ENCODE assay signal across 23 cellular contexts in genomic region chr3:141942006-141942405, GRCh38.
DNase-seq lines count a peak whose midpoint lies in the region; ATAC-seq, FAIRE-seq and TF ChIP-seq lines count a peak whose summit lies in the region.
"Had no signal": no experiment of that assay in that cellular context is flagged by ENCODE, and none has a peak within 500 bp of the region (broad histone marks: within the 10 kb centered on the region; RNA-seq: fewer than 3 reads in every experiment).

No MANE protein-coding gene starts in this region.

- TF ChIP-seq EP300 in transverse colon (IDR thresholded peaks at IDR 0.05; ENCODE audit: low read depth) = no peak

- peaks cover 0 to 4% (median 0%) of the 10 kb centered on the region in 5 experiments for H3K9me3 Mint-ChIP-seq in brain
- H3K9me3 Mint-ChIP-seq: H9 had no signal

- in situ Hi-C loops in transverse colon (cut with MboI; ENCODE audit: low pct_ligation_motif_present in 1 of 4, low pct_unique_long_range_greater_than_20kb in 1 of 4, low sequenced_read_pairs in 3 of 4) = no loop called here

- BruUV-seq in PC-9 (replicated peaks; lab: Mats Ljungman, UMichigan) = no TSS peak

- H4K20me1 ChIP-seq in PC-9 (ENCODE audit: insufficient read depth) = no peaks in the 10 kb centered on the region

- H3K27me3 Mint-ChIP-seq in brain = no peaks in the 10 kb centered on the region

- H3K27ac ChIP-seq in PC-9 (peak overlapping the region; percentile 88), transverse colon (peak overlapping the region in 3 of 4 donors; percentile 78 to 80 (median 80)), kidney (ENCODE audit: low read depth in 2 of 2, low read length in 2 of 2) (no peak overlapping the region), left lung (no peak overlapping the region)
- H3K27ac ChIP-seq: GM23248 had no signal

- intact Hi-C loops in PC-9 (cut with micrococcal nuclease; ENCODE audit: unreplicated experiment) (no loop called here), mucosa of descending colon (cut with DNase I, micrococcal nuclease) (no loop called here), transverse colon (cut with DNase I; ENCODE audit: low total_unique reads) (no loop called here), kidney (cut with DNase I) (no loop called here), posterior vena cava (cut with DNase I) (no loop called here), left lung (cut with DNase I) (no loop called here)

- CTCF ChIA-PET in PC-9 (lab: Charles Lee) = no interaction called here

- 73 to 76% methylated on average over 2 to 8 of the region's 8 CpGs for WGBS in transverse colon (ENCODE audit: low coverage in 1 of 2), 2 donors

- H2AFZ ChIP-seq in PC-9 = no peak overlapping the region
- H2AFZ ChIP-seq: GM23248 had no signal

- FAIRE-seq in kidney (lab: Jason Lieb, UNC) = no peak
- FAIRE-seq: D721Med, GM18507 had no signal

- H3K9me3 ChIP-seq in PC-9 (ENCODE audit: insufficient read depth, low read depth) = no peaks in the 10 kb centered on the region; the same call in 1 of the 2 replicates
- no peaks in the 10 kb centered on the region for H3K9me3 ChIP-seq in mucosa of descending colon
- H3K9me3 ChIP-seq in transverse colon = no peaks in the 10 kb centered on the region
- H3K9me3 ChIP-seq in kidney (ENCODE audit: control insufficient read depth in 1 of 2, low read length in 2 of 2) = no peaks in the 10 kb centered on the region
- no peaks in the 10 kb centered on the region for H3K9me3 ChIP-seq in left lung
- H3K9me3 ChIP-seq: BE2C, SK-N-SH had no signal

- H3K9me2 ChIP-seq in PC-9 (ENCODE audit: insufficient read depth) = no peaks in the 10 kb centered on the region
- H3K9me2 ChIP-seq: SK-N-SH had no signal

- no peak overlapping the region for H3K4me3 ChIP-seq in PC-9
- H3K4me3 ChIP-seq in mucosa of descending colon = no peak overlapping the region
- no peak overlapping the region for H3K4me3 ChIP-seq in transverse colon
- H3K4me3 ChIP-seq in kidney (ENCODE audit: low read length in 2 of 2) = no peak overlapping the region
- no peak overlapping the region for H3K4me3 ChIP-seq in left lung
- H3K4me3 ChIP-seq: GM23248 had no signal

- H3K27ac Mint-ChIP-seq in brain = peak overlapping the region in 3 of 5 experiments; percentile 39 to 97 (median 74)
- H3K27ac Mint-ChIP-seq: H9 had no signal

- ATAC-seq in mucosa of descending colon (peak; percentile 3), left lung (no peak)

- H3K36me3 ChIP-seq in PC-9 (ENCODE audit: low read depth) (no peaks in the 10 kb centered on the region), mucosa of descending colon (ENCODE audit: low read depth) (no peaks in the 10 kb centered on the region), transverse colon (no peaks in the 10 kb centered on the region), kidney (ENCODE audit: control insufficient read depth in 1 of 2, insufficient read depth in 2 of 2, low read length in 2 of 2) (no peaks in the 10 kb centered on the region), left lung (no peaks in the 10 kb centered on the region)
- H3K36me3 ChIP-seq: BE2C had no signal

- DNase-seq in PC-9 = no peak
- DNase-seq in mucosa of descending colon = no peak
- no peak for DNase-seq in transverse colon
- DNase-seq in kidney = no peak
- DNase-seq in posterior vena cava (ENCODE audit: low spot score) = no peak
- no peak for DNase-seq in left lung
- no peak for DNase-seq in AML-193 (lab: John Stamatoyannopoulos, UW)
- DNase-seq: BE2C, DMS53, GM23248, H9, KG1, MM.1S, NCI-H1048, NCI-H1417 treated with DMSO at 0.1 percent for 48 hours, NCI-H1694 treated with DMSO at 0.1 percent for 48 hours, NCI-H2081, NCI-H2227 treated with DMSO at 0.1 percent for 48 hours, NCI-H526 treated with DMSO at 0.1 percent for 48 hours, SK-N-SH had no signal

- peaks cover 38% of the 10 kb centered on the region for H3F3A ChIP-seq in PC-9 (ENCODE audit: insufficient read depth, low read depth)

- TF ChIP-seq CTCF in PC-9 (conservative IDR thresholded peaks at IDR 0.05) = no peak
- TF ChIP-seq CTCF in brain (conservative IDR thresholded peaks at IDR 0.05) = no peak
- no peak for TF ChIP-seq CTCF in mucosa of descending colon (IDR thresholded peaks at IDR 0.05)
- no peak for TF ChIP-seq CTCF in transverse colon (IDR thresholded peaks at IDR 0.05)
- TF ChIP-seq CTCF in kidney (IDR thresholded peaks at IDR 0.05; ENCODE audit: borderline replicate concordance, extremely low read depth, insufficient read depth) = no peak
- TF ChIP-seq CTCF in left lung (IDR thresholded peaks at IDR 0.05) = no peak

- no peaks in the 10 kb centered on the region for H3K79me2 ChIP-seq in PC-9 (ENCODE audit: low read depth)

- no peak overlapping the region for H3K9ac ChIP-seq in kidney (ENCODE audit: low read length in 2 of 2)
- H3K9ac ChIP-seq: GM23248, SK-N-SH had no signal

- H3K27me3 ChIP-seq in PC-9 (ENCODE audit: insufficient read depth, low read depth) (no peaks in the 10 kb centered on the region), transverse colon (no peaks in the 10 kb centered on the region), left lung (no peaks in the 10 kb centered on the region)
- H3K27me3 ChIP-seq: BE2C had no signal

- POLR2A ChIA-PET in PC-9 (lab: Charles Lee; ENCODE audit: unreplicated experiment) = no interaction called here

- TF ChIP-seq POLR2A in transverse colon (IDR thresholded peaks at IDR 0.05) = no peak

- H3K4me3 Mint-ChIP-seq in brain = no peak overlapping the region
- H3K4me3 Mint-ChIP-seq: H9 had no signal

- H3K36me3 Mint-ChIP-seq in brain = peaks cover 8% of the 10 kb centered on the region

- peaks cover 25% of the 10 kb centered on the region for H3K4me1 Mint-ChIP-seq in brain

- H3K4me1 ChIP-seq in PC-9 (replicated peaks; ENCODE audit: insufficient read depth) (peaks cover 42% of the 10 kb centered on the region), mucosa of descending colon (ENCODE audit: low read depth) (peaks cover 6% of the 10 kb centered on the region), transverse colon (peaks cover 7 to 32% (median 15%) of the 10 kb centered on the region in 4 donors), kidney (ENCODE audit: control insufficient read depth in 1 of 2, insufficient read depth in 1 of 2, low read depth in 1 of 2, low read length in 2 of 2) (no peaks in the 10 kb centered on the region), left lung (peaks cover 2 to 14% of the 10 kb centered on the region in 2 donors)

- H3K4me2 ChIP-seq in PC-9 = peak overlapping the region; percentile 84
- H3K4me2 ChIP-seq: SK-N-SH had no signal

Comparison
In these comparisons a context has a peak if more than half of its experiments do, and no peak if none do; other contexts are left out.
1. H3K27ac ChIP-seq: peak in PC-9 (single experiment) and transverse colon (3 of 4); none in kidney (0 of 2) and left lung (0 of 2).